In the genomic region with DNA sequence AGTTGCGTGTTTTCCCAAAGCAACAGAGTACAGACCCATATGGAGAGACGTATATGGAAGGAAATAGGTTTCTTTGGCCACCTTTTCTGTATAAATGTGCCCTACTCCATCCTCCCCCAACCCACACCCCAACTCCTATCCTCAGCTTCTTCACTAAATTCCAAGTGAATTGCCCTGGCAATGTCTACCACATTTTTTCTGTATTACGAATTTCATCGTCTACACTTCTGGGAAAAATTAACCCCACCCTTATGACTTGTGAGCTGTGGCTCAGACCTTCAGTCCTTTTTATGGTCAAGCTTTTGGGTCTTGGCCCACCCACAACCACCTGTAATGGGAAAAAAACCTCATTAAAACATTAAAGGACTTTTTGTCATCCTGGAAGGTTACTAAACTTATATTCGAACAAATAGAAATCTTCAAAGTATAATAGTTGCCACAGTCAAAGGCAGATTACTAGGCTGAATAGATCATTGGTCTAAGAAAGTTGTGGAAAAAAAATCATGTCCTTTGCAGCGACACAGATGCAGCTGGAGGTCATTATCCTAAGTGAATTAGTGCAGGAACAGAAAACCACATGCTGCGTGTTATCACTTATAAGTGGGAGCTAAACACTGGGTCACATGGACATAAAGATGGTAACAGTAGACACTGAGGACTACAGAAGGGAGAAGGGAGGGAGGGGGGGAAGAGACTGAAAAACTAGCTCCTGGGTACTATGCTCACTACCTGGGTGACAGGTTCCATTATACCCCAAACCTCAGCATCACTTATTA, we compare ENCODE assay signal across 15 cellular contexts. TPM values are rescaled to one million over a fixed set of nuclear protein-coding genes. Genes with fewer than 3 reads are reported as not detected.
DNase-seq lines count a peak whose midpoint lies in the region; ATAC-seq, FAIRE-seq and TF ChIP-seq lines count a peak whose summit lies in the region.
"Had no signal": no experiment of that assay in that cellular context is flagged by ENCODE, and none has a peak within 500 bp of the region (broad histone marks: within the 10 kb centered on the region; RNA-seq: fewer than 3 reads in every experiment).

No MANE protein-coding gene starts in this region.

- DNase-seq in left cardiac atrium (no peak), cardiac septum (ENCODE audit: low spot score) (no peak), RWPE1 (ENCODE audit: low spot score) (peak; percentile 50), fibroblast of gingiva (ENCODE audit: low read depth) (peak; percentile 38), aorta (no peak), D341Med (ENCODE audit: low spot score) (no peak), frontal cortex (ENCODE audit: low spot score in 2 of 2) (no peak)
- DNase-seq in activated CD4-positive, alpha-beta T cell treated with anti-CD3 and anti-CD28 coated beads, Interleukin-2, amount 50 U/mL, for 1 hour, result no peak
- DNase-seq: AML-193; anterior cingulate cortex; DMS79; mucosa of descending colon; SJCRH30; stimulated activated CD4-positive, alpha-beta T cell treated with anti-CD3 and anti-CD28 coated beads, Interleukin-4, amount 100 ng/mL, for 1 hour; stimulated activated naive B cell treated with anti-CD40 and anti-IgM and Interleukin-4, amounts not matched to agents 10 μg/mL and 1 μg/mL and 100 μg/mL, for 72 hours had no signal

- peaks cover 0 to 4% of the 10 kb centered on the region in 2 donors for H3K4me1 ChIP-seq in aorta (ENCODE audit: control insufficient read depth in 1 of 2, insufficient read depth in 2 of 2, low read length in 2 of 2)

- H3K27ac ChIP-seq in RWPE1 (no peak overlapping the region), aorta (ENCODE audit: low read depth in 1 of 2, low read length in 2 of 2) (no peak overlapping the region)
- H3K27ac ChIP-seq: SJCRH30 had no signal

- CTCF ChIA-PET in RWPE1 (lab: Yijun Ruan, JAX), result interaction anchor here (0.6 to 1.1 kb wide), 2 partner anchors 128 to 487 kb away, joined by 3 to 7 read pairs; partner anchors contain the start of gene PSMA6

- no peaks in the 10 kb centered on the region for H3K27me3 ChIP-seq in aorta (ENCODE audit: control insufficient read depth in 1 of 2, insufficient read depth in 2 of 2, low read length in 1 of 2)
- H3K27me3 ChIP-seq: SJCRH30 had no signal

- no peak for FAIRE-seq in frontal cortex (lab: Jason Lieb, UNC)

- peaks cover 2% of the 10 kb centered on the region for H3K9me3 ChIP-seq in aorta (ENCODE audit: control insufficient read depth, low read length)
- H3K9me3 ChIP-seq: mucosa of descending colon, SJCRH30 had no signal

- WGBS in aorta, 2 donors, result 58 to 59% methylated on average over 7 of the region's 7 CpGs

- peak; percentile 40 to 63 for ATAC-seq in left cardiac atrium
- peak; percentile 33 for ATAC-seq in aorta (ENCODE audit: low FRiP score)
- ATAC-seq: mucosa of descending colon; stimulated activated naive B cell treated with anti-CD40 and anti-IgM and Interleukin-4, amounts not matched to agents 10 μg/mL and 1 μg/mL and 100 μg/mL, for 72 hours had no signal

- no peak for TF ChIP-seq CTCF in RWPE1 (conservative IDR thresholded peaks at IDR 0.05; ENCODE audit: low read depth)

- intact Hi-C loops in left cardiac atrium (cut with DNase I) (loop anchor here in 1 of 2 donors (5.0 kb wide), 1 partner anchor 278 kb away; no protein-coding TSS in a partner anchor), cardiac septum (cut with DNase I) (loop anchor here (10.0 kb wide), 1 partner anchor 265 kb away; no protein-coding TSS in a partner anchor), aorta (cut with DNase I) (loop anchor here (5.0 kb wide), 2 partner anchors 288 to 298 kb away; partner anchors contain the start of genes PPP2R3C (in 1 of the 2) and PRORP (in 1 of the 2))

- no peaks in the 10 kb centered on the region for H3K36me3 ChIP-seq in aorta (ENCODE audit: control insufficient read depth in 1 of 2, insufficient read depth in 2 of 2, low read length in 1 of 2)
- H3K36me3 ChIP-seq: SJCRH30 had no signal

- POLR2A ChIA-PET in RWPE1 (lab: Yijun Ruan, JAX; ENCODE audit: low non-redundant PET), result no interaction called here

- H3K4me3 ChIP-seq in aorta (ENCODE audit: low read length in 2 of 2), result no peak overlapping the region
- H3K4me3 ChIP-seq: mucosa of descending colon, SJCRH30 had no signal

RNA-seq across cellular contexts. Expression of gene NFKBIA, which starts 15.7 kb away (rescaled TPM):
- total RNA-seq in left cardiac atrium, result 100 to 1,000 TPM in 1 of 2 donors, 10 to 100 TPM in 1; 99.0 to 103 TPM
- total RNA-seq in cardiac septum, result 42.7 TPM
- total RNA-seq in aorta, result 100 to 1,000 TPM; 126 to 186 TPM
- polyA plus RNA-seq in aorta, result 10 to 100 TPM; 83.0 to 97.1 TPM
- total RNA-seq in frontal cortex, result 46.5 TPM

Comparison
In these comparisons a context has a peak if more than half of its experiments do, and no peak if none do; other contexts are left out.
1. DNase-seq: peak in RWPE1 (single experiment) and fibroblast of gingiva (single experiment); none in left cardiac atrium (single experiment), cardiac septum (single experiment), aorta (0 of 2), activated CD4-positive, alpha-beta T cell treated with anti-CD3 and anti-CD28 coated beads, Interleukin-2, amount 50 U/mL, for 1 hour (single experiment), D341Med (single experiment) and frontal cortex (0 of 2).